25 cellular contexts compared by ENCODE assay signal in the genomic region with DNA sequence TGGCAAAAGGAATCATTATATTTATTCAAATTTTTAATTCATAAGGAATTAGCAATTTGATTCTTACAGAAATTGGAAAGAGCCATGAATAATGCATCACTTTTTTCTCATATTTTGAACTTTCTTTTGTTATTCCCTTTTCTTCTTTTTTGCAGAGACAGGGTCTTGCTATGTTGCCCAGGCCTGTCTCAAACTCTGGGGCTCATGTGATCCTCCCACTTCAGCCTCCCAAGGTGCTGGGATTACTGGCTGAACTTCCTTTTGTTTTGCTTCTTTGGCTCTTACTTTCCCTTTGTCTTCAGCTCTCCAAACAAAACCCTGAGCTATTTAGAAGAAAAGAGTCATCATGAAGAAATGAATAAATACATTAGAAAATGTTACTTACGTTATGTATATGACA. TPM values are rescaled to one million over a fixed set of nuclear protein-coding genes. Genes with fewer than 3 reads are reported as not detected.
"Had no signal": no experiment of that assay in that cellular context is flagged by ENCODE, and none has a peak within 500 bp of the region (broad histone marks: within the 10 kb centered on the region; RNA-seq: fewer than 3 reads in every experiment).

No MANE protein-coding gene starts in this region.

- DNase-seq: activated CD4-positive, CD25-positive, alpha-beta regulatory T cell; activated gamma-delta T cell; activated naive CD4-positive, alpha-beta T cell treated with anti-CD3 and anti-CD28 coated beads, Interleukin-2, amount 10 ng/mL, durations not matched to agents 7 days and 5 days; activated T-cell treated with anti-CD3 and anti-CD28 coated beads, Interleukin-2, amount 50 U/mL, for 4 hours; brain microvascular endothelial cell; cerebellar nuclear complex; MG63; MV-4-11; NCI-H1092 treated with DMSO at 0.1 percent for 48 hours; NCI-H1417 treated with DMSO at 0.1 percent for 48 hours; NCI-H1694; NCI-H2029; NCI-H2107; NCI-H2171 treated with DMSO at 0.1 percent for 48 hours; NCI-H226; NCI-H526 treated with DMSO at 0.1 percent for 48 hours; NCI-H82; RPMI8226; SJCRH30; SK-N-SH; T1000 had no signal

- H3K27ac Mint-ChIP-seq: activated naive CD4-positive, alpha-beta T cell treated with anti-CD3 and anti-CD28 coated beads, Interleukin-2, amount 10 ng/mL, durations not matched to agents 7 days and 5 days; activated T-helper 17 cell treated with anti-CD3 and anti-CD28 coated beads, Interleukin-2, amount 50 U/mL, for 72 hours; dendritic cell treated with granulocyte-macrophage colony-stimulating factor and Interleukin-4, amounts not matched to agents 40 ng/mL and 50 ng/mL, for 4 days had no signal

- H3K9me3 Mint-ChIP-seq: activated T-helper 17 cell treated with anti-CD3 and anti-CD28 coated beads, Interleukin-2, amount 50 U/mL, for 72 hours; dendritic cell treated with granulocyte-macrophage colony-stimulating factor and Interleukin-4, amounts not matched to agents 40 ng/mL and 50 ng/mL, for 4 days had no signal

- H3K4me3 Mint-ChIP-seq: activated naive CD4-positive, alpha-beta T cell treated with anti-CD3 and anti-CD28 coated beads, Interleukin-2, amount 10 ng/mL, durations not matched to agents 7 days and 5 days; activated T-cell treated with anti-CD3 and anti-CD28 coated beads, Interleukin-2, amount 50 U/mL, for 4 hours; dendritic cell treated with granulocyte-macrophage colony-stimulating factor and Interleukin-4, amounts not matched to agents 40 ng/mL and 50 ng/mL, for 4 days had no signal

- H3K27me3 Mint-ChIP-seq: activated naive CD4-positive, alpha-beta T cell treated with anti-CD3 and anti-CD28 coated beads, Interleukin-2, amount 10 ng/mL, durations not matched to agents 7 days and 5 days; activated T-helper 17 cell treated with anti-CD3 and anti-CD28 coated beads, Interleukin-2, amount 50 U/mL, for 72 hours; dendritic cell treated with granulocyte-macrophage colony-stimulating factor and Interleukin-4, amounts not matched to agents 40 ng/mL and 50 ng/mL, for 4 days had no signal

RNA-seq across cellular contexts. Expression of a gene that starts 30.8 kb away (rescaled TPM):
- total RNA-seq: activated T-cell treated with anti-CD3 and anti-CD28 coated beads, Interleukin-2, amount 50 U/mL, for 4 hours; NCI-H460; OCI-LY7 had no signal
